Comparison of ENCODE assay signal across 8 cellular contexts in the genomic region with DNA sequence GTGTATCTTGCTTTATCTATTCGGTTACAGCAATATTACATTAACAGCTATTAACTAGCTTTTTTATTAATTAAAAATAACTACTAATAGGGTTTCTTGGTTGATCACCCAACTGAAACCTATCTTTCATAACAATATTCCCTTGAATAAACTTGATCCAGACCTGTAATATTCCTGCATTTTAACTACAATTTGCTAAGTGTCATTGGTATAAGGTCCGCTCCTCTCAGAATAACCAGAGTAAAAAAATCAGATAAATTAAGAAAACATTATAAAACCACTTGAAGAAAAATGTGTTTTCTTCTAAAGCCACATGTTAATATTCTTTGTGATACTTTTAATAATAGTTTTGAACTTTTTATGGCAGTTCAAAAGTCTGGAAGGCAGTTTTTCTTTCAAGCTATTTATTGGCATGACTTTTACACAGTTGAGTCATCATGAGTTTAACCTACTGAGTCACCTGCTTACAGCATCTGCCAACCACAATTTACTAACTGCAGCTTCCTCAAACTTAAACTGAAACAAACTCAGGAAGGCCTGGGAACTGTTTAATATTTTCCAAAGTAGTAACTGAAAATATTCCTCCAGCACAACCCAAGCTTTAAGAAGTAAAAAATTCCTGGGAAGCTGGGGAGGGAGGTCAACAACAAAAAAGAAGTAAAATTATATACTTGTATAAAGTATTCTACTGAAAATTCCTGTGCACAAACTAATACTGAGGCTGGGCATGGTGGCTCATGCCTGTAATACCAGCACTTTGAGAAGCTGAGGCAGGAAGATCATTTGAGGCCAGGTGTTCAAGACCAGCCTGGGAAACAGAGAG.
A peak's percentile ranks its signal among the peaks of the same experiment; 100 is the strongest.
DNase-seq lines count a peak whose midpoint lies in the region; ATAC-seq and TF ChIP-seq lines count a peak whose summit lies in the region.

No MANE protein-coding gene starts in this region.

- CTCF ChIA-PET in RWPE1 (lab: Yijun Ruan, JAX) = interaction anchor here (0.5 to 0.8 kb wide), 3 partner anchors 40 to 279 kb away, joined by 3 to 5 read pairs (median 4); no protein-coding TSS in a partner anchor

- POLR2A ChIA-PET in RWPE1 (lab: Yijun Ruan, JAX; ENCODE audit: low non-redundant PET) = no interaction called here

- H3K4me3 Mint-ChIP-seq in glutamatergic neuron (ENCODE audit: unreplicated experiment) = no peak overlapping the region

- peaks cover 1% of the 10 kb centered on the region for H3K9me3 Mint-ChIP-seq in glutamatergic neuron (ENCODE audit: unreplicated experiment)

- ATAC-seq in GM18909 (IDR thresholded peaks at IDR 0.05; ENCODE audit: poor library complexity, unreplicated experiment) = peak; percentile 88
- peak; percentile 85 for ATAC-seq in HG03135 (IDR thresholded peaks at IDR 0.05; ENCODE audit: unreplicated experiment)
- peak; percentile 88 for ATAC-seq in omental fat pad (ENCODE audit: low FRiP score)

- H3K27me3 Mint-ChIP-seq in glutamatergic neuron (ENCODE audit: unreplicated experiment) = no peaks in the 10 kb centered on the region

- H3K27ac ChIP-seq in RWPE1 = peak overlapping the region; percentile 92
- H3K27ac ChIP-seq in epithelial cell of prostate = peak overlapping the region; percentile 78

- TF ChIP-seq CTCF in RWPE1 (conservative IDR thresholded peaks at IDR 0.05; ENCODE audit: low read depth) (no peak), omental fat pad (IDR thresholded peaks at IDR 0.05) (no peak), glutamatergic neuron (IDR thresholded peaks at IDR 0.05; ENCODE audit: partially characterized antibody, unreplicated experiment) (no peak)

- no peak overlapping the region for H3K27ac Mint-ChIP-seq in glutamatergic neuron (ENCODE audit: unreplicated experiment)

- no peaks in the 10 kb centered on the region for H3K36me3 Mint-ChIP-seq in glutamatergic neuron (ENCODE audit: unreplicated experiment)

- DNase-seq in AML-193 (lab: John Stamatoyannopoulos, UW) (peak; percentile 81 to 91), RWPE1 (ENCODE audit: low spot score) (peak; percentile 70), epithelial cell of prostate (ENCODE audit: low read depth, low spot score) (peak; percentile 75), omental fat pad (ENCODE audit: low spot score) (no peak), glutamatergic neuron (no peak)
- no peak for DNase-seq in stimulated activated CD8-positive, alpha-beta memory T cell treated with anti-CD3 and anti-CD28 coated beads, Interleukin-4, amount 100 ng/mL, for 48 hours

- H3K4me1 Mint-ChIP-seq in glutamatergic neuron (ENCODE audit: low read depth, unreplicated experiment) = peaks cover 15% of the 10 kb centered on the region

Comparison
In these comparisons a context has a peak if more than half of its experiments do, and no peak if none do; other contexts are left out.
1. DNase-seq: peak in AML-193 (2 of 2), RWPE1 (single experiment) and epithelial cell of prostate (single experiment); none in omental fat pad (single experiment), glutamatergic neuron (single experiment) and stimulated activated CD8-positive, alpha-beta memory T cell treated with anti-CD3 and anti-CD28 coated beads, Interleukin-4, amount 100 ng/mL, for 48 hours (single experiment).
2. Peak in every context shown above with its lines, with median percentiles within 50 percentile points of each other: ATAC-seq.